10 cellular contexts compared by ENCODE assay signal in the genomic region with DNA sequence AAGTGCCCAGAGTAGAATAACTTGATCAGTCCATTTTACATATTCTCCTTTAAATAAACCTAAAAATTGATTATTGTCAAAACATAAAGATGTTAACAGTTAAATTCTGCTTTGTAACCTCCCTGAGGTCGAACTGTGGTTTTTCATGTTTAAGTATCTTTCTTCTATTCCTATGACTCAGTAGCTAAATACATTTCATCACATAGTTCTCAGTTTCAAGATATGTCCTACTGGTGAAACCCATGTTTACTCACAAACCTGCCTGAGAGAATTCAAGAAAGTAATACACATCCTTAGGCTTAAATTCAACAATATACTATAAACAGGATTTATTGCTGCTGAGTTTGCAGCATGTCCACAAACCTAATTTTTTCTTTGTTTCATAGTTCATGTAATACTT.
DNase-seq lines count a peak whose midpoint lies in the region; ATAC-seq and TF ChIP-seq lines count a peak whose summit lies in the region.
"Had no signal": no experiment of that assay in that cellular context is flagged by ENCODE, and none has a peak within 500 bp of the region (broad histone marks: within the 10 kb centered on the region; RNA-seq: fewer than 3 reads in every experiment).

No MANE protein-coding gene starts in this region.

- no peak overlapping the region for H3K4me3 Mint-ChIP-seq in GM23338

- TF ChIP-seq CTCF in GM10266 (IDR thresholded peaks at IDR 0.05; ENCODE audit: control insufficient read depth, insufficient read depth, low read depth, missing control alignments) (no peak), GM23338 (conservative IDR thresholded peaks at IDR 0.05; ENCODE audit: low read depth in 2 of 2) (no peak), ascending aorta (IDR thresholded peaks at IDR 0.05) (no peak)

- H2AFZ ChIP-seq in trophoblast cell (ENCODE audit: insufficient read depth, low read length, poor library complexity) = no peak overlapping the region
- H2AFZ ChIP-seq in GM23338 = no peak overlapping the region

- H3K36me3 ChIP-seq in trophoblast cell (ENCODE audit: control insufficient read depth in 1 of 2, insufficient read depth in 2 of 2, low read length in 2 of 2) (no peaks in the 10 kb centered on the region), GM23338 (ENCODE audit: insufficient read depth) (no peaks in the 10 kb centered on the region), ascending aorta (no peaks in the 10 kb centered on the region)
- H3K36me3 ChIP-seq: SJCRH30 had no signal

- H2BK12ac ChIP-seq in trophoblast cell (ENCODE audit: low read length) = no peak overlapping the region

- no peak overlapping the region for H4K12ac ChIP-seq in trophoblast cell (ENCODE audit: low read depth, low read length)

- H3K36me3 Mint-ChIP-seq in GM23338 (ENCODE audit: low read depth) = no peaks in the 10 kb centered on the region

- no peak overlapping the region for H3K27ac Mint-ChIP-seq in GM23338

- no peak overlapping the region for H3K4ac ChIP-seq in trophoblast cell (ENCODE audit: low read depth, low read length)

- no peaks in the 10 kb centered on the region for H3F3A ChIP-seq in GM23338 (replicated peaks; ENCODE audit: low read depth)

- H3K4me1 ChIP-seq in trophoblast cell (ENCODE audit: control insufficient read depth in 1 of 2, insufficient read depth in 2 of 2, low read length in 2 of 2) = no peaks in the 10 kb centered on the region
- H3K4me1 ChIP-seq in GM23338 (ENCODE audit: insufficient read depth) = no peaks in the 10 kb centered on the region
- no peaks in the 10 kb centered on the region for H3K4me1 ChIP-seq in ascending aorta
- H3K4me1 ChIP-seq: SJCRH30 had no signal

- WGBS in trophoblast cell (ENCODE audit: extremely low coverage, insufficient coverage, insufficient read length) = no CpG with 5 or more reads among the region's 1 CpG

- no peak overlapping the region for H2BK120ac ChIP-seq in trophoblast cell (ENCODE audit: insufficient read depth, low read length, poor library complexity)

- H3K27me3 Mint-ChIP-seq in GM23338 (ENCODE audit: insufficient read depth, low read depth, poor library complexity) = no peaks in the 10 kb centered on the region

- H3K4me2 ChIP-seq in trophoblast cell (ENCODE audit: low read length) (no peak overlapping the region), GM23338 (no peak overlapping the region)

- no peaks in the 10 kb centered on the region for H3K9me2 ChIP-seq in GM23338 (ENCODE audit: insufficient read depth)

- no peaks in the 10 kb centered on the region for H3K9me3 Mint-ChIP-seq in GM23338

- peak; percentile 76 for ATAC-seq in GM19397 (IDR thresholded peaks at IDR 0.05; ENCODE audit: unreplicated experiment)
- ATAC-seq in HG02970 (IDR thresholded peaks at IDR 0.05; ENCODE audit: low FRiP score, unreplicated experiment) = peak; percentile 89
- ATAC-seq in GM23338 = no peak

- H3K23ac ChIP-seq in trophoblast cell (ENCODE audit: low read length) = no peak overlapping the region

- H4K91ac ChIP-seq in trophoblast cell (ENCODE audit: low read depth, low read length) = no peak overlapping the region

- H3K4me3 ChIP-seq in trophoblast cell (ENCODE audit: low read depth, low read length) (no peak overlapping the region), GM23338 (no peak overlapping the region), ascending aorta (no peak overlapping the region)
- H3K4me3 ChIP-seq: SJCRH30 had no signal

- H3K27ac ChIP-seq in trophoblast cell (ENCODE audit: low read depth, low read length) (no peak overlapping the region), GM23338 (ENCODE audit: low read depth) (no peak overlapping the region), ascending aorta (no peak overlapping the region)
- H3K27ac ChIP-seq: SJCRH30 had no signal

- H3K18ac ChIP-seq in trophoblast cell (ENCODE audit: low read length) = no peak overlapping the region

- H3K27me3 ChIP-seq in trophoblast cell (ENCODE audit: insufficient read depth, low read length) (no peaks in the 10 kb centered on the region), GM23338 (ENCODE audit: insufficient read depth) (no peaks in the 10 kb centered on the region), ascending aorta (no peaks in the 10 kb centered on the region)
- H3K27me3 ChIP-seq: SJCRH30 had no signal

- H3K9me3 ChIP-seq in trophoblast cell (ENCODE audit: insufficient read depth, low read depth, low read length) (no peaks in the 10 kb centered on the region), ascending aorta (no peaks in the 10 kb centered on the region)
- H3K9me3 ChIP-seq: SJCRH30 had no signal

- no peak overlapping the region for H4K8ac ChIP-seq in trophoblast cell (ENCODE audit: low read depth, low read length)

- no peak overlapping the region for H3K14ac ChIP-seq in trophoblast cell (ENCODE audit: low read length)

- no peaks in the 10 kb centered on the region for H3K79me1 ChIP-seq in trophoblast cell (ENCODE audit: low read length)

- DNase-seq in GM10266 (ENCODE audit: extremely low spot score) (peak; percentile 20), OCI-M1 (lab: John Stamatoyannopoulos, UW) (peak; percentile 31), trophoblast cell (no peak), GM23338 (ENCODE audit: low spot score) (no peak), NCI-H1105 treated with DMSO at 0.1 percent for 48 hours (lab: John Stamatoyannopoulos, UW) (no peak), ascending aorta (ENCODE audit: low spot score in 2 of 2) (no peak)
- DNase-seq: NCI-H1092, SJCRH30 had no signal

- H2BK5ac ChIP-seq in trophoblast cell (ENCODE audit: low read depth, low read length, poor library complexity) = no peak overlapping the region

- H2AK5ac ChIP-seq in trophoblast cell (ENCODE audit: low read length) = no peak overlapping the region

- no peaks in the 10 kb centered on the region for H3K4me1 Mint-ChIP-seq in GM23338

- no peaks in the 10 kb centered on the region for H4K20me1 ChIP-seq in GM23338 (replicated peaks; ENCODE audit: insufficient read depth)

- H3K9ac ChIP-seq in trophoblast cell (ENCODE audit: low read length) = no peak overlapping the region

- H3K79me2 ChIP-seq in trophoblast cell (ENCODE audit: control insufficient read depth, insufficient read depth, low read length, poor library complexity) (no peaks in the 10 kb centered on the region), GM23338 (replicated peaks; ENCODE audit: insufficient read depth) (no peaks in the 10 kb centered on the region)

- intact Hi-C loops in ascending aorta (cut with DNase I) = no loop called here

TF ChIP-seq in GM23338, 12 proteins besides CTCF, POLR2A, EP300 and RAD21 (continues in another document):
- TF ChIP-seq ZNF114 (CRISPR knock-in tag; IDR thresholded peaks at IDR 0.05) (no peak), CREB1 (CRISPR knock-in tag; IDR thresholded peaks at IDR 0.05; ENCODE audit: low read depth) (no peak), ETS1 (IDR thresholded peaks at IDR 0.05) (no peak), ZNF331 (CRISPR knock-in tag; IDR thresholded peaks at IDR 0.05; ENCODE audit: low read depth) (no peak), REST (IDR thresholded peaks at IDR 0.05; ENCODE audit: unreplicated experiment) (no peak)

Comparison
In these comparisons a context has a peak if more than half of its experiments do, and no peak if none do; other contexts are left out.
1. DNase-seq: peak in GM10266 (single experiment) and OCI-M1 (single experiment); none in trophoblast cell (0 of 2), GM23338 (single experiment), NCI-H1105 treated with DMSO at 0.1 percent for 48 hours (single experiment) and ascending aorta (0 of 2).